1 cellular context compared by ENCODE assay signal in the genomic region with DNA sequence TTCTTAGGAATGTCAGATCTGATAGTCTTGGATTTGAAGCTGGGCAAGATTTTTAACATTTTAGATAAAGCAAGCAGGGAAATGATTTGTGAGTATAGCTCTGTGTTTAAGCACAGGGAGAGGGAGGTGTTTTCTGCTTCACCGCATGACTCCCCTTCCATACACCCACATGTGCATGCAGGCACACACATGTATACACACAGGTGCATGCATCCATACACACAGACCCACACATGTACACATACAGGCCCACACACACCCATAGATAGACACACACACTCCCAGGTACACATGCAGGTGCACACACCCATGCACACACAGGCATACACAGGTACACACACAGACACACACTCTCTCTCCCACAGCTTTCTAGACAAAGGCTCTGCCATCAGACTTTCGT.
TF ChIP-seq lines count a peak whose summit lies in the region.

No MANE protein-coding gene starts in this region.

TF ChIP-seq in GM23338, 12 proteins besides CTCF, POLR2A, EP300 and RAD21:
- TF ChIP-seq JUNB (IDR thresholded peaks at IDR 0.05; ENCODE audit: unreplicated experiment) (no peak), STAT1 (IDR thresholded peaks at IDR 0.05; ENCODE audit: unreplicated experiment) (no peak), ZNF114 (CRISPR knock-in tag; IDR thresholded peaks at IDR 0.05) (no peak), CREB1 (CRISPR knock-in tag; IDR thresholded peaks at IDR 0.05; ENCODE audit: low read depth) (no peak), ZNF331 (CRISPR knock-in tag; IDR thresholded peaks at IDR 0.05; ENCODE audit: low read depth) (no peak)
